ENCODE assay signal across 23 cellular contexts in the genomic region with DNA sequence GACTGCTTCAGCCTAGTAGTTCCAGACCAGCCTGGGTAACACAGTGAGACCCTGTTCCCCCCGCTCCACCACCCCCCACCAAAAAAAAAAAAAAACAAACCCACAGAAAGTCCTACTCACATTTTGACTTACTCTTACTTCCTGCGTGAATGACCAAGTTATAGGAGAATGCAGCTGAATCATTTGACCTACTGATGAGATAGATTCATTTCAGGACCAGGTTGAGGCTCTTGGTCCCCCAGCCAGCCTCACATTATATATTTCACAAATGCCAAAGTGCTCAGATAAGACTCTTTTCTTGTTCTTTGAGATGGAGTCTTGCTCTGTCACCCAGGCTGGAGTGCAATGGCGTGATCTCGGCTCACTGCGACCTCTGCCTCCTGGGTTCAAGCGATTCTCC.
"Had no signal": no experiment of that assay in that cellular context is flagged by ENCODE, and none has a peak within 500 bp of the region (broad histone marks: within the 10 kb centered on the region; RNA-seq: fewer than 3 reads in every experiment).

No MANE protein-coding gene starts in this region.

- H3K27me3 Mint-ChIP-seq: activated CD4-positive, alpha-beta memory T cell treated with anti-CD3 and anti-CD28 coated beads, Interleukin-2, amount 10 ng/mL, durations not matched to agents 7 days and 5 days; activated CD4-positive, alpha-beta T cell treated with anti-CD3 and anti-CD28 coated beads, Interleukin-2, amount 10 ng/mL, durations not matched to agents 7 days and 5 days; activated naive CD8-positive, alpha-beta T cell had no signal

- H3K4me3 Mint-ChIP-seq: activated CD4-positive, alpha-beta memory T cell treated with anti-CD3 and anti-CD28 coated beads, Interleukin-2, amount 10 ng/mL, durations not matched to agents 7 days and 5 days; activated CD4-positive, alpha-beta T cell treated with anti-CD3 and anti-CD28 coated beads, Interleukin-2, amount 10 ng/mL, durations not matched to agents 7 days and 5 days; activated naive CD8-positive, alpha-beta T cell; T-helper 17 cell had no signal

- H3K4me3 ChIP-seq: adrenal gland, breast epithelium had no signal

- H3K4me1 ChIP-seq: adrenal gland, breast epithelium had no signal

- H3K36me3 Mint-ChIP-seq: activated naive CD8-positive, alpha-beta T cell had no signal

- H3K27ac Mint-ChIP-seq: activated CD4-positive, alpha-beta memory T cell treated with anti-CD3 and anti-CD28 coated beads, Interleukin-2, amount 10 ng/mL, durations not matched to agents 7 days and 5 days; activated CD4-positive, alpha-beta T cell treated with anti-CD3 and anti-CD28 coated beads, Interleukin-2, amount 10 ng/mL, durations not matched to agents 7 days and 5 days; activated naive CD8-positive, alpha-beta T cell; T-helper 17 cell had no signal

- H3K4me1 Mint-ChIP-seq: activated CD4-positive, alpha-beta memory T cell treated with anti-CD3 and anti-CD28 coated beads, Interleukin-2, amount 10 ng/mL, durations not matched to agents 7 days and 5 days; activated CD4-positive, alpha-beta T cell treated with anti-CD3 and anti-CD28 coated beads, Interleukin-2, amount 10 ng/mL, durations not matched to agents 7 days and 5 days; T-helper 17 cell had no signal

- H3K9me3 Mint-ChIP-seq: activated CD4-positive, alpha-beta memory T cell treated with anti-CD3 and anti-CD28 coated beads, Interleukin-2, amount 10 ng/mL, durations not matched to agents 7 days and 5 days; activated CD4-positive, alpha-beta T cell treated with anti-CD3 and anti-CD28 coated beads, Interleukin-2, amount 10 ng/mL, durations not matched to agents 7 days and 5 days had no signal

- DNase-seq: activated CD4-positive, alpha-beta memory T cell treated with anti-CD3 and anti-CD28 coated beads, Interleukin-2, amount 10 ng/mL, durations not matched to agents 7 days and 5 days; activated CD4-positive, alpha-beta T cell treated with anti-CD3 and anti-CD28 coated beads, Interleukin-2, amount 10 ng/mL, durations not matched to agents 7 days and 5 days; activated CD4-positive, CD25-positive, alpha-beta regulatory T cell; activated effector memory CD4-positive, alpha-beta T cell treated with Interleukin-2 at 50 U/mL for 16 hours; activated naive CD4-positive, alpha-beta T cell; activated T-cell treated with anti-CD3 and anti-CD28 coated beads for 4 hours; adrenal gland; anterior cingulate cortex; caudate nucleus; Kasumi-1; KBM-7; NCI-H1105 treated with DMSO at 0.1 percent for 48 hours; NCI-H146; NCI-H187 treated with DMSO at 0.1 percent for 48 hours; NCI-H2081 treated with DMSO at 0.1 percent for 48 hours; NCI-H526 treated with DMSO at 0.1 percent for 48 hours; NCI-H82; SIG-M5; T-helper 17 cell; T-helper 9 cell had no signal

- H3K27ac ChIP-seq: adrenal gland, breast epithelium, VCaP had no signal

- ATAC-seq: T-helper 17 cell had no signal

- H3K9me3 ChIP-seq: adrenal gland, breast epithelium had no signal

- H3K27me3 ChIP-seq: adrenal gland, breast epithelium had no signal

- H3K36me3 ChIP-seq: adrenal gland, breast epithelium had no signal
